Comparison of ENCODE assay signal across 19 cellular contexts in the genomic region with DNA sequence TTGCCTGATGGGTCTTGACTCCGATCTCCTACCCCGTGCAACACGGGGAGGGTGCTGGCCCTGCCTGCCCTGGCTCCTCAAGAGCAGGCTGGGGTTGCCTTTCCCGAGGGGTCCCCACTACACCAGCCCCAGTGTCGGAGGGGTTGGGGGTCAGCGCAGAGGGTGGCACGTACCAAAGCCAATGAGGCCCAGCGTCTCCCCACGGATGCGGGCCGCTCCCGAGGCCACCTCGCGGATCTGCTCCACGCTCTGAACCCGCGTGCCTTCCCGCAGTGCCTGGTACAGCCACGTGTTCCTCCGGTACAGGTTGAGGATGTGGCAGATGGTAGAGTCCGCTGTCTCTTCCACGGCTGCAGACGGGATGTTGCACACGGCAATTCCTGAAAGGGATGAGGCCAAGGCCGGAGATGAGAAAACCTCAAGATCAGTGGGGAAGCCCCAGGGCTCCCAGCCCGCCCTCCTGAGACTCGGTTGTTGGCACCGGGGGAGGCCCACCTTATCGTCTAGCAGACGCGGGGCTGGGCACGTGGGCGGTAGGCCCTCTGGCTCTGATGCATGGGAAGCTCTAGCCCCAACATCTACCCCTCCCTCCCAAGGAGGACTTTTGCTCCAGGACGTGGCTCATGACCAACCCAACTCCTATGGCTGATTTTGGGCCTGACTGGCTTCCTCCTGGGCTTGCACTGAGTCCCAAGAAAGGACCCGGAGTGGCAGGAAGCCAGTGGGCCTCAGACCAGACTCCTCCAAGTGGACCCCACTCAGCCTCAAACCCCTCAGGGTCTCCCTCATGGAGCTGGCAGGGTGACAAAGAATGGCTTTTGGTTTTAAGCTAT. TPM values are rescaled to one million over a fixed set of nuclear protein-coding genes. Genes with fewer than 3 reads are reported as not detected.
A peak's percentile ranks its signal among the peaks of the same experiment; 100 is the strongest.
DNase-seq lines count a peak whose midpoint lies in the region; ATAC-seq and TF ChIP-seq lines count a peak whose summit lies in the region.
"Had no signal": no experiment of that assay in that cellular context is flagged by ENCODE, and none has a peak within 500 bp of the region (broad histone marks: within the 10 kb centered on the region; RNA-seq: fewer than 3 reads in every experiment).

No MANE protein-coding gene starts in this region.

- no peaks in the 10 kb centered on the region for H3K9me3 Mint-ChIP-seq in natural killer cell
- H3K9me3 Mint-ChIP-seq in natural killer cell treated with Interleukin-12 subunit alpha and Interleukin-12 subunit beta and Interleukin-15 and Interleukin-18, amount 100 ng/mL, for 72 hours: no peaks in the 10 kb centered on the region
- H3K9me3 Mint-ChIP-seq: activated CD4-positive, alpha-beta T cell treated with anti-CD3 and anti-CD28 coated beads, Interleukin-2, amount 10 ng/mL, durations not matched to agents 7 days and 5 days; central memory CD8-positive, alpha-beta T cell had no signal

- no peaks in the 10 kb centered on the region for H3K27me3 Mint-ChIP-seq in natural killer cell (ENCODE audit: low read depth in 2 of 2)
- H3K27me3 Mint-ChIP-seq in natural killer cell treated with Interleukin-12 subunit alpha and Interleukin-12 subunit beta and Interleukin-15 and Interleukin-18, amount 100 ng/mL, for 72 hours: no peaks in the 10 kb centered on the region
- H3K27me3 Mint-ChIP-seq: activated CD4-positive, alpha-beta T cell treated with anti-CD3 and anti-CD28 coated beads, Interleukin-2, amount 10 ng/mL, durations not matched to agents 7 days and 5 days had no signal

- H3K27ac ChIP-seq in osteoblast (ENCODE audit: low read depth, low read length) (peak overlapping the region; percentile 93), aorta (ENCODE audit: low read depth in 1 of 2, low read length in 2 of 2) (peak overlapping the region in 1 of 2 donors; percentile 94)

- H3K4me1 ChIP-seq in osteoblast (ENCODE audit: insufficient read depth, low read length) (peaks cover 22% of the 10 kb centered on the region), aorta (ENCODE audit: control insufficient read depth in 1 of 2, insufficient read depth in 2 of 2, low read length in 2 of 2) (no peaks in the 10 kb centered on the region)

- DNase-seq in natural killer cell: peak; percentile 10
- DNase-seq in natural killer cell treated with Interleukin-12 subunit alpha and Interleukin-12 subunit beta and Interleukin-15 and Interleukin-18, amount 100 ng/mL, for 72 hours (ENCODE audit: low spot score): no peak
- peak; percentile 38 for DNase-seq in ecto neural progenitor cell (ENCODE audit: low spot score)
- peak; percentile 76 for DNase-seq in osteoblast (ENCODE audit: insufficient read length, low spot score, missing footprints)
- DNase-seq in aorta: peak; percentile 65 to 70
- no peak for DNase-seq in GM19240 (ENCODE audit: insufficient read length, low spot score)
- DNase-seq in T-helper 9 cell: no peak
- DNase-seq: activated CD4-positive, alpha-beta T cell treated with anti-CD3 and anti-CD28 coated beads, Interleukin-2, amount 10 ng/mL, durations not matched to agents 7 days and 5 days; activated naive CD4-positive, alpha-beta T cell; DMS 273 treated with DMSO at 0.1 percent for 48 hours; hypothalamus; mesenchymal stem cell; MM.1S; NCI-H82; nucleus accumbens; substantia nigra; T-helper 17 cell had no signal

- no peak overlapping the region for H3K4me3 ChIP-seq in osteoblast (ENCODE audit: insufficient read depth, low read length)
- H3K4me3 ChIP-seq in aorta (ENCODE audit: low read length in 2 of 2): no peak overlapping the region

- peak overlapping the region; percentile 18 to 41 for H3K27ac Mint-ChIP-seq in natural killer cell
- no peak overlapping the region for H3K27ac Mint-ChIP-seq in natural killer cell treated with Interleukin-12 subunit alpha and Interleukin-12 subunit beta and Interleukin-15 and Interleukin-18, amount 100 ng/mL, for 72 hours
- H3K27ac Mint-ChIP-seq: activated CD4-positive, alpha-beta T cell treated with anti-CD3 and anti-CD28 coated beads, Interleukin-2, amount 10 ng/mL, durations not matched to agents 7 days and 5 days; T-helper 17 cell had no signal

- 47 to 48% methylated on average over 35 of the region's 35 CpGs for WGBS in aorta, 2 donors

- no peak overlapping the region for H3K4me3 Mint-ChIP-seq in natural killer cell
- no peak overlapping the region for H3K4me3 Mint-ChIP-seq in natural killer cell treated with Interleukin-12 subunit alpha and Interleukin-12 subunit beta and Interleukin-15 and Interleukin-18, amount 100 ng/mL, for 72 hours
- H3K4me3 Mint-ChIP-seq: activated CD4-positive, alpha-beta T cell treated with anti-CD3 and anti-CD28 coated beads, Interleukin-2, amount 10 ng/mL, durations not matched to agents 7 days and 5 days; central memory CD8-positive, alpha-beta T cell; T-helper 17 cell had no signal

- no peak overlapping the region for H2AFZ ChIP-seq in osteoblast (ENCODE audit: low read length)

- ATAC-seq in natural killer cell (no peak), aorta (ENCODE audit: low FRiP score) (no peak), HG03280 (IDR thresholded peaks at IDR 0.05; ENCODE audit: unreplicated experiment) (no peak)
- ATAC-seq in natural killer cell treated with Interleukin-12 subunit alpha and Interleukin-12 subunit beta and Interleukin-15 and Interleukin-18, amount 100 ng/mL, for 72 hours: no peak
- ATAC-seq: T-helper 17 cell had no signal

- H3K9me3 ChIP-seq in osteoblast (ENCODE audit: low read depth, low read length) (no peaks in the 10 kb centered on the region), aorta (ENCODE audit: control insufficient read depth, low read length) (no peaks in the 10 kb centered on the region)

- intact Hi-C loops in natural killer cell (cut with micrococcal nuclease) (no loop called here), aorta (cut with DNase I) (loop anchor here (2.0 to 5.0 kb wide), 4 partner anchors 59 to 159 kb away; no protein-coding TSS in a partner anchor)

- H3K4me1 Mint-ChIP-seq in natural killer cell: peaks cover 13 to 14% of the 10 kb centered on the region in 2 donors
- H3K4me1 Mint-ChIP-seq in natural killer cell treated with Interleukin-12 subunit alpha and Interleukin-12 subunit beta and Interleukin-15 and Interleukin-18, amount 100 ng/mL, for 72 hours (ENCODE audit: low read depth in 2 of 2): peaks cover 0 to 12% of the 10 kb centered on the region in 2 donors
- H3K4me1 Mint-ChIP-seq: activated CD4-positive, alpha-beta T cell treated with anti-CD3 and anti-CD28 coated beads, Interleukin-2, amount 10 ng/mL, durations not matched to agents 7 days and 5 days; central memory CD8-positive, alpha-beta T cell had no signal

- H3K36me3 ChIP-seq in osteoblast (ENCODE audit: insufficient read depth, low read length) (peaks cover 65% of the 10 kb centered on the region), aorta (ENCODE audit: control insufficient read depth in 1 of 2, insufficient read depth in 2 of 2, low read length in 1 of 2) (no peaks in the 10 kb centered on the region)

- no peaks in the 10 kb centered on the region for H3K27me3 ChIP-seq in osteoblast (ENCODE audit: insufficient read depth, low read length)
- H3K27me3 ChIP-seq in aorta (ENCODE audit: control insufficient read depth in 1 of 2, insufficient read depth in 2 of 2, low read length in 1 of 2): no peaks in the 10 kb centered on the region

- TF ChIP-seq CTCF in natural killer cell (IDR thresholded peaks at IDR 0.05) (no peak), osteoblast (IDR thresholded peaks at IDR 0.05; ENCODE audit: extremely low read depth, low read depth, low read length) (no peak)

- H4K20me1 ChIP-seq in osteoblast (ENCODE audit: insufficient read depth, low read length): peaks cover 27% of the 10 kb centered on the region

- peaks cover 26% of the 10 kb centered on the region for H3K79me2 ChIP-seq in osteoblast (ENCODE audit: insufficient read depth, low read length)

- no peaks in the 10 kb centered on the region for H3K36me3 Mint-ChIP-seq in natural killer cell
- H3K36me3 Mint-ChIP-seq in natural killer cell treated with Interleukin-12 subunit alpha and Interleukin-12 subunit beta and Interleukin-15 and Interleukin-18, amount 100 ng/mL, for 72 hours: no peaks in the 10 kb centered on the region

- H3K4me2 ChIP-seq in osteoblast (ENCODE audit: insufficient read depth, low read length): no peak overlapping the region

RNA-seq across cellular contexts. Expression of a gene that starts 56.1 kb away (rescaled TPM):
- total RNA-seq in natural killer cell (10 to 100 TPM; 18.0 to 20.5 (median 18.8) TPM), osteoblast (34.7 and 35.9 TPM in 2 replicates), aorta (10 to 100 TPM; 27.6 to 32.4 TPM)
- 10 to 100 TPM; 13.0 to 16.6 TPM for total RNA-seq in natural killer cell treated with Interleukin-12 subunit alpha and Interleukin-12 subunit beta and Interleukin-15 and Interleukin-18, amount 100 ng/mL, for 72 hours
- 10 to 100 TPM; 14.8 to 16.5 TPM for polyA plus RNA-seq in aorta

Comparison
In these comparisons a context has a peak if more than half of its experiments do, and no peak if none do; other contexts are left out.
1. DNase-seq: peak in natural killer cell (single experiment), ecto neural progenitor cell (single experiment), osteoblast (single experiment) and aorta (2 of 2); none in natural killer cell treated with Interleukin-12 subunit alpha and Interleukin-12 subunit beta and Interleukin-15 and Interleukin-18, amount 100 ng/mL, for 72 hours (single experiment), GM19240 (single experiment) and T-helper 9 cell (single experiment).
2. H3K27ac Mint-ChIP-seq: peak in natural killer cell (2 of 2); none in natural killer cell treated with Interleukin-12 subunit alpha and Interleukin-12 subunit beta and Interleukin-15 and Interleukin-18, amount 100 ng/mL, for 72 hours (0 of 2).